Comparison of ENCODE assay signal across 10 cellular contexts in the genomic region with DNA sequence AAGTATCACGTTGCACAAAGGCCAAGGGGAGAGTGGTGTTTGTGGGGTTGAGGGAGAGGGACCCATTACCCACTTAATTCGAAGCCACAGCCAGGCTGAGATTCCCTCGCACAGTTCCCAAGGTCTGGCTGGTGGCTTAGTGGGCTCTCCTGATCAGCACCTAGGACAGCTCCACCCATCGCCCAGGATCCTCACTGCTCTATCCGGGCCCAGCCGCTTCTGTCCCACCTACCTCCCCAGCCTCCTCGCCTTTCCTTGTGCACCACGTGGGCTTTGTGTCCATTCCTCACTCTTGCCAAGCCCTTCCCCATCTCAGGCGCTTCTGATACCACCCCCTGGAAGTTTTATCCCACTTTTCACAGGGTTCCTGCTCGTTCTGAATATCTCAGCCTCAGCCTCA.
DNase-seq lines count a peak whose midpoint lies in the region; ATAC-seq and TF ChIP-seq lines count a peak whose summit lies in the region.
"Had no signal": no experiment of that assay in that cellular context is flagged by ENCODE, and none has a peak within 500 bp of the region (broad histone marks: within the 10 kb centered on the region; RNA-seq: fewer than 3 reads in every experiment).

No MANE protein-coding gene starts in this region.

- POLR2A ChIA-PET in HEK293T (lab: Yijun Ruan, JAX), result no interaction called here
- POLR2A ChIA-PET in CD4-positive, alpha-beta memory T cell (lab: Charles Lee; ENCODE audit: partially characterized antibody), result no interaction called here

- H3K4me1 ChIP-seq in gastroesophageal sphincter, result no peaks in the 10 kb centered on the region
- H3K4me1 ChIP-seq in CD4-positive, alpha-beta memory T cell (ENCODE audit: insufficient read depth, low read length), result no peaks in the 10 kb centered on the region

- peaks cover 8 to 10% of the 10 kb centered on the region in 2 donors for H3K27me3 Mint-ChIP-seq in CD4-positive, alpha-beta memory T cell

- CTCF ChIA-PET in HEK293T (lab: Yijun Ruan, JAX), result no interaction called here
- CTCF ChIA-PET in CD4-positive, alpha-beta memory T cell (lab: Charles Lee; ENCODE audit: partially characterized antibody), result no interaction called here

- H3K4me1 Mint-ChIP-seq in CD4-positive, alpha-beta memory T cell, result no peaks in the 10 kb centered on the region

- no peaks in the 10 kb centered on the region for H3K36me3 Mint-ChIP-seq in CD4-positive, alpha-beta memory T cell

- 0 to 7% methylated on average over 4 to 9 of the region's 10 CpGs for WGBS in gastroesophageal sphincter (ENCODE audit: low coverage in 1 of 2), 2 donors

- peaks cover 11% of the 10 kb centered on the region for H3K27me3 ChIP-seq in gastroesophageal sphincter
- H3K27me3 ChIP-seq in CD4-positive, alpha-beta memory T cell (ENCODE audit: insufficient read depth, low read length), result no peaks in the 10 kb centered on the region

- H3K9me3 Mint-ChIP-seq in CD4-positive, alpha-beta memory T cell, result peaks cover 0 to 15% (median 4%) of the 10 kb centered on the region in 8 donors

- intact Hi-C loops in CD4-positive, alpha-beta memory T cell (cut with micrococcal nuclease), result no loop called here

- H3K4me3 ChIP-seq in fibroblast of pulmonary artery (replicated peaks; ENCODE audit: low read depth, low read length) (no peak overlapping the region), gastroesophageal sphincter (no peak overlapping the region)
- H3K4me3 ChIP-seq in CD4-positive, alpha-beta memory T cell (ENCODE audit: low read length in 2 of 2), result no peak overlapping the region
- H3K4me3 ChIP-seq: skin epidermis had no signal

- ATAC-seq in SK-N-SH treated with all-trans-retinoic acid at 6 μM for 48 hours (peak; percentile 61; the same call in 1 of the 3 replicates), HG03432 (IDR thresholded peaks at IDR 0.05; ENCODE audit: unreplicated experiment) (no peak), gastroesophageal sphincter (no peak)

- no peak overlapping the region for H3K27ac ChIP-seq in gastroesophageal sphincter
- no peak overlapping the region for H3K27ac ChIP-seq in CD4-positive, alpha-beta memory T cell (ENCODE audit: low read depth, low read length)
- H3K27ac ChIP-seq: skin epidermis had no signal

- TF ChIP-seq POLR2A in gastroesophageal sphincter (IDR thresholded peaks at IDR 0.05), result no peak

- TF ChIP-seq EP300 in gastroesophageal sphincter (IDR thresholded peaks at IDR 0.05), result no peak

- H3K36me3 ChIP-seq in gastroesophageal sphincter, result no peaks in the 10 kb centered on the region
- no peaks in the 10 kb centered on the region for H3K36me3 ChIP-seq in CD4-positive, alpha-beta memory T cell (ENCODE audit: insufficient read depth, low read length)

- peak; percentile 52 for DNase-seq in HEK293T (ENCODE audit: extremely low spot score)
- peak; percentile 26 for DNase-seq in fibroblast of pulmonary artery (ENCODE audit: low read depth)
- peak; percentile 21 to 23 for DNase-seq in stimulated activated CD4-positive, alpha-beta T cell treated with anti-CD3 and anti-CD28 coated beads, Interleukin-2, amount 100 ng/mL, for 48 hours
- no peak for DNase-seq in NCI-H1694 (lab: John Stamatoyannopoulos, UW)
- DNase-seq in CD4-positive, alpha-beta memory T cell, result no peak
- DNase-seq: NCI-H1105 had no signal

- H3K27ac Mint-ChIP-seq in CD4-positive, alpha-beta memory T cell, result no peak overlapping the region

- H3K9me3 ChIP-seq in gastroesophageal sphincter, result peaks cover 0 to 8% (median 0%) of the 10 kb centered on the region in 3 donors
- H3K9me3 ChIP-seq in CD4-positive, alpha-beta memory T cell (ENCODE audit: control insufficient read depth in 1 of 2, low read length in 2 of 2), result no peaks in the 10 kb centered on the region

- TF ChIP-seq CTCF in fibroblast of pulmonary artery (IDR thresholded peaks at IDR 0.05; ENCODE audit: low read length, missing control alignments) (no peak), gastroesophageal sphincter (IDR thresholded peaks at IDR 0.05) (no peak)

- no peak overlapping the region for H3K4me3 Mint-ChIP-seq in CD4-positive, alpha-beta memory T cell

TF ChIP-seq in HEK293T, 16 proteins besides CTCF, POLR2A, EP300 and RAD21:
- no peak for TF ChIP-seq NFRKB (IDR thresholded peaks at IDR 0.05)
- TF ChIP-seq HDGF (IDR thresholded peaks at IDR 0.05; ENCODE audit: borderline replicate concordance), result no peak
- TF ChIP-seq, protein P1, sequence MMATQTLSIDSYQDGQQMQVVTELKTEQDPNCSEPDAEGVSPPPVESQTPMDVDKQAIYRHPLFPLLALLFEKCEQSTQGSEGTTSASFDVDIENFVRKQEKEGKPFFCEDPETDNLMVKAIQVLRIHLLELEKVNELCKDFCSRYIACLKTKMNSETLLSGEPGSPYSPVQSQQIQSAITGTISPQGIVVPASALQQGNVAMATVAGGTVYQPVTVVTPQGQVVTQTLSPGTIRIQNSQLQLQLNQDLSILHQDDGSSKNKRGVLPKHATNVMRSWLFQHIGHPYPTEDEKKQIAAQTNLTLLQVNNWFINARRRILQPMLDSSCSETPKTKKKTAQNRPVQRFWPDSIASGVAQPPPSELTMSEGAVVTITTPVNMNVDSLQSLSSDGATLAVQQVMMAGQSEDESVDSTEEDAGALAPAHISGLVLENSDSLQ (IDR thresholded peaks at IDR 0.05), result no peak
- no peak for TF ChIP-seq TARDBP (IDR thresholded peaks at IDR 0.05)
- no peak for TF ChIP-seq BHLHE40 (IDR thresholded peaks at IDR 0.05; ENCODE audit: borderline replicate concordance)

TF ChIP-seq in SK-N-SH treated with all-trans-retinoic acid at 6 μM for 48 hours, 23 proteins besides CTCF, POLR2A, EP300 and RAD21 (continues in another document):
- no peak for TF ChIP-seq CSDC2 (CRISPR knock-in tag; IDR thresholded peaks at IDR 0.05)
- TF ChIP-seq OSR1 (CRISPR knock-in tag; IDR thresholded peaks at IDR 0.05), result no peak
- no peak for TF ChIP-seq ZNF8 (CRISPR knock-in tag; IDR thresholded peaks at IDR 0.05)
- no peak for TF ChIP-seq ISL1 (CRISPR knock-in tag; IDR thresholded peaks at IDR 0.05)
- no peak for TF ChIP-seq ESRRG (CRISPR knock-in tag; IDR thresholded peaks at IDR 0.05)
- TF ChIP-seq RARB (CRISPR knock-in tag; IDR thresholded peaks at IDR 0.05), result no peak
- no peak for TF ChIP-seq TCF4 (CRISPR knock-in tag; IDR thresholded peaks at IDR 0.05; ENCODE audit: borderline replicate concordance)
- TF ChIP-seq PPARA (CRISPR knock-in tag; IDR thresholded peaks at IDR 0.05; ENCODE audit: borderline replicate concordance), result no peak
- TF ChIP-seq, protein P2, sequence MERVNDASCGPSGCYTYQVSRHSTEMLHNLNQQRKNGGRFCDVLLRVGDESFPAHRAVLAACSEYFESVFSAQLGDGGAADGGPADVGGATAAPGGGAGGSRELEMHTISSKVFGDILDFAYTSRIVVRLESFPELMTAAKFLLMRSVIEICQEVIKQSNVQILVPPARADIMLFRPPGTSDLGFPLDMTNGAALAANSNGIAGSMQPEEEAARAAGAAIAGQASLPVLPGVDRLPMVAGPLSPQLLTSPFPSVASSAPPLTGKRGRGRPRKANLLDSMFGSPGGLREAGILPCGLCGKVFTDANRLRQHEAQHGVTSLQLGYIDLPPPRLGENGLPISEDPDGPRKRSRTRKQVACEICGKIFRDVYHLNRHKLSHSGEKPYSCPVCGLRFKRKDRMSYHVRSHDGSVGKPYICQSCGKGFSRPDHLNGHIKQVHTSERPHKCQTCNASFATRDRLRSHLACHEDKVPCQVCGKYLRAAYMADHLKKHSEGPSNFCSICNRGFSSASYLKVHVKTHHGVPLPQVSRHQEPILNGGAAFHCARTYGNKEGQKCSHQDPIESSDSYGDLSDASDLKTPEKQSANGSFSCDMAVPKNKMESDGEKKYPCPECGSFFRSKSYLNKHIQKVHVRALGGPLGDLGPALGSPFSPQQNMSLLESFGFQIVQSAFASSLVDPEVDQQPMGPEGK (CRISPR knock-in tag; IDR thresholded peaks at IDR 0.05; ENCODE audit: borderline replicate concordance), result no peak
- no peak for TF ChIP-seq ZNF70 (CRISPR knock-in tag; IDR thresholded peaks at IDR 0.05)
- no peak for TF ChIP-seq TOX (CRISPR knock-in tag; IDR thresholded peaks at IDR 0.05; ENCODE audit: borderline replicate concordance)
- TF ChIP-seq BACH2 (CRISPR knock-in tag; IDR thresholded peaks at IDR 0.05; ENCODE audit: borderline replicate concordance), result no peak
- TF ChIP-seq, protein P3, sequence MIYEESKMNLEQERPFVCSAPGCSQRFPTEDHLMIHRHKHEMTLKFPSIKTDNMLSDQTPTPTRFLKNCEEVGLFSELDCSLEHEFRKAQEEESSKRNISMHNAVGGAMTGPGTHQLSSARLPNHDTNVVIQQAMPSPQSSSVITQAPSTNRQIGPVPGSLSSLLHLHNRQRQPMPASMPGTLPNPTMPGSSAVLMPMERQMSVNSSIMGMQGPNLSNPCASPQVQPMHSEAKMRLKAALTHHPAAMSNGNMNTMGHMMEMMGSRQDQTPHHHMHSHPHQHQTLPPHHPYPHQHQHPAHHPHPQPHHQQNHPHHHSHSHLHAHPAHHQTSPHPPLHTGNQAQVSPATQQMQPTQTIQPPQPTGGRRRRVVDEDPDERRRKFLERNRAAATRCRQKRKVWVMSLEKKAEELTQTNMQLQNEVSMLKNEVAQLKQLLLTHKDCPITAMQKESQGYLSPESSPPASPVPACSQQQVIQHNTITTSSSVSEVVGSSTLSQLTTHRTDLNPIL (CRISPR knock-in tag; IDR thresholded peaks at IDR 0.05; ENCODE audit: low read depth), result no peak
- TF ChIP-seq, protein P4, sequence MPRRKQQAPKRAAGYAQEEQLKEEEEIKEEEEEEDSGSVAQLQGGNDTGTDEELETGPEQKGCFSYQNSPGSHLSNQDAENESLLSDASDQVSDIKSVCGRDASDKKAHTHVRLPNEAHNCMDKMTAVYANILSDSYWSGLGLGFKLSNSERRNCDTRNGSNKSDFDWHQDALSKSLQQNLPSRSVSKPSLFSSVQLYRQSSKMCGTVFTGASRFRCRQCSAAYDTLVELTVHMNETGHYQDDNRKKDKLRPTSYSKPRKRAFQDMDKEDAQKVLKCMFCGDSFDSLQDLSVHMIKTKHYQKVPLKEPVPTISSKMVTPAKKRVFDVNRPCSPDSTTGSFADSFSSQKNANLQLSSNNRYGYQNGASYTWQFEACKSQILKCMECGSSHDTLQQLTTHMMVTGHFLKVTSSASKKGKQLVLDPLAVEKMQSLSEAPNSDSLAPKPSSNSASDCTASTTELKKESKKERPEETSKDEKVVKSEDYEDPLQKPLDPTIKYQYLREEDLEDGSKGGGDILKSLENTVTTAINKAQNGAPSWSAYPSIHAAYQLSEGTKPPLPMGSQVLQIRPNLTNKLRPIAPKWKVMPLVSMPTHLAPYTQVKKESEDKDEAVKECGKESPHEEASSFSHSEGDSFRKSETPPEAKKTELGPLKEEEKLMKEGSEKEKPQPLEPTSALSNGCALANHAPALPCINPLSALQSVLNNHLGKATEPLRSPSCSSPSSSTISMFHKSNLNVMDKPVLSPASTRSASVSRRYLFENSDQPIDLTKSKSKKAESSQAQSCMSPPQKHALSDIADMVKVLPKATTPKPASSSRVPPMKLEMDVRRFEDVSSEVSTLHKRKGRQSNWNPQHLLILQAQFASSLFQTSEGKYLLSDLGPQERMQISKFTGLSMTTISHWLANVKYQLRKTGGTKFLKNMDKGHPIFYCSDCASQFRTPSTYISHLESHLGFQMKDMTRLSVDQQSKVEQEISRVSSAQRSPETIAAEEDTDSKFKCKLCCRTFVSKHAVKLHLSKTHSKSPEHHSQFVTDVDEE (CRISPR knock-in tag; IDR thresholded peaks at IDR 0.05), result no peak

Comparison
In these comparisons a context has a peak if more than half of its experiments do, and no peak if none do; other contexts are left out.
1. DNase-seq: peak in HEK293T (single experiment), fibroblast of pulmonary artery (single experiment) and stimulated activated CD4-positive, alpha-beta T cell treated with anti-CD3 and anti-CD28 coated beads, Interleukin-2, amount 100 ng/mL, for 48 hours (2 of 2); none in NCI-H1694 (single experiment) and CD4-positive, alpha-beta memory T cell (0 of 5).